In the genomic region with DNA sequence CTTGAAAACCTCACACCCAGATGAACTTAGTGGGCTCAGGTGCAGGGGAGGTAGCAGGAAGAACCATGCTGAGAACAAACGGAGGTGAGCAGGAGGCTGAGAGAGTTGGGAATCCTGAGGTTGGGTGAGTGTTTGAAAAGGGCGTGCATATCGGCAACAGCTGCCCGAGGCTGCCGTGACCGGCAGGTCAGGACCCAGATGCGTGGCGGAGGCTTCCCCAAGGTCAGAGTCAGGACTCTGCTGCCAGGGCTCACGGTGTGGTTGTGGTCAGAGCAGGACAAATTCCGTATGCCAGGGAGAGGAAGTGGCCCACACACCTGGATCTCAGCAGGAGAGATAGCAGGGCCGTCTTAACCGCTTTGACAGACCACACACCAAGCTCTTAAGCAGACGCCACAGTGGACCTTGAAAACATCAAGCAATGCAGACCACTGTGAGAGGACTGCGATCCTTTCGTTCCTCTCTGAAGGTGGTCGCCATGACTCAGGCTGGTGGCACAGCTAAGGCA, we compare ENCODE assay signal across 22 cellular contexts. TPM values are rescaled to one million over a fixed set of nuclear protein-coding genes. Genes with fewer than 3 reads are reported as not detected.
DNase-seq lines count a peak whose midpoint lies in the region; ATAC-seq and TF ChIP-seq lines count a peak whose summit lies in the region.
"Had no signal": no experiment of that assay in that cellular context is flagged by ENCODE, and none has a peak within 500 bp of the region (broad histone marks: within the 10 kb centered on the region; RNA-seq: fewer than 3 reads in every experiment).

No MANE protein-coding gene starts in this region.

- TF ChIP-seq CTCF in glutamatergic neuron (IDR thresholded peaks at IDR 0.05; ENCODE audit: partially characterized antibody, unreplicated experiment) (no peak), left lung (IDR thresholded peaks at IDR 0.05) (no peak), upper lobe of right lung (IDR thresholded peaks at IDR 0.05) (no peak)

- H3K9me3 Mint-ChIP-seq in activated naive CD8-positive, alpha-beta T cell treated with anti-CD3 and anti-CD28 coated beads, Interleukin-2, amount 50 U/mL, for 24 hours = no peaks in the 10 kb centered on the region
- no peaks in the 10 kb centered on the region for H3K9me3 Mint-ChIP-seq in activated naive CD8-positive, alpha-beta T cell treated with anti-CD3 and anti-CD28 coated beads for 36 hours
- peaks cover 2% of the 10 kb centered on the region for H3K9me3 Mint-ChIP-seq in glutamatergic neuron (ENCODE audit: unreplicated experiment)
- peaks cover 0 to 5% (median 0%) of the 10 kb centered on the region in 5 donors for H3K9me3 Mint-ChIP-seq in CD8-positive, alpha-beta memory T cell
- no peaks in the 10 kb centered on the region for H3K9me3 Mint-ChIP-seq in activated CD4-positive, alpha-beta T cell treated with anti-CD3 and anti-CD28 coated beads for 36 hours (ENCODE audit: low read depth)
- H3K9me3 Mint-ChIP-seq: activated naive CD4-positive, alpha-beta T cell treated with anti-CD3 and anti-CD28 coated beads, Interleukin-2, amount 50 U/mL, for 72 hours; activated T-helper 1 cell treated with anti-CD3 and anti-CD28 coated beads, Interleukin-12 subunit alpha, Interleukin-12 subunit beta, Interleukin-2, Interleukin-4 antibody, amounts not matched to agents 30 ng/mL and 10 ng/mL and 1 ng/mL, durations not matched to agents 14 hours and 24 hours and 36 hours; brain had no signal

- no peak overlapping the region for H3K27ac ChIP-seq in left lung
- no peak overlapping the region for H3K27ac ChIP-seq in upper lobe of right lung
- no peak overlapping the region for H3K27ac ChIP-seq in CD8-positive, alpha-beta memory T cell (ENCODE audit: low read depth, low read length)
- H3K27ac ChIP-seq: 22Rv1, heart left ventricle, left ventricle myocardium inferior, uterus had no signal

- H3K36me3 ChIP-seq in left lung (no peaks in the 10 kb centered on the region), upper lobe of right lung (no peaks in the 10 kb centered on the region)
- no peaks in the 10 kb centered on the region for H3K36me3 ChIP-seq in CD8-positive, alpha-beta memory T cell (ENCODE audit: insufficient read depth, low read length)
- H3K36me3 ChIP-seq: heart left ventricle, left ventricle myocardium inferior, uterus had no signal

- H3K9me3 ChIP-seq in left lung (no peaks in the 10 kb centered on the region), upper lobe of right lung (no peaks in the 10 kb centered on the region)
- no peaks in the 10 kb centered on the region for H3K9me3 ChIP-seq in CD8-positive, alpha-beta memory T cell (ENCODE audit: low read length)
- H3K9me3 ChIP-seq: heart left ventricle, left ventricle myocardium inferior, uterus had no signal

- H3K36me3 Mint-ChIP-seq in activated naive CD8-positive, alpha-beta T cell treated with anti-CD3 and anti-CD28 coated beads, Interleukin-2, amount 50 U/mL, for 24 hours (ENCODE audit: low read depth) = no peaks in the 10 kb centered on the region
- no peaks in the 10 kb centered on the region for H3K36me3 Mint-ChIP-seq in activated naive CD8-positive, alpha-beta T cell treated with anti-CD3 and anti-CD28 coated beads for 36 hours
- no peaks in the 10 kb centered on the region for H3K36me3 Mint-ChIP-seq in glutamatergic neuron (ENCODE audit: unreplicated experiment)
- H3K36me3 Mint-ChIP-seq in CD8-positive, alpha-beta memory T cell = no peaks in the 10 kb centered on the region
- no peaks in the 10 kb centered on the region for H3K36me3 Mint-ChIP-seq in activated CD4-positive, alpha-beta T cell treated with anti-CD3 and anti-CD28 coated beads for 36 hours (ENCODE audit: low read depth)
- H3K36me3 Mint-ChIP-seq: activated naive CD4-positive, alpha-beta T cell treated with anti-CD3 and anti-CD28 coated beads, Interleukin-2, amount 50 U/mL, for 72 hours; brain had no signal

- no peak for DNase-seq in activated naive CD8-positive, alpha-beta T cell treated with anti-CD3 and anti-CD28 coated beads, Interleukin-2, amount 50 U/mL, for 24 hours
- DNase-seq in activated naive CD8-positive, alpha-beta T cell treated with anti-CD3 and anti-CD28 coated beads for 36 hours = no peak
- DNase-seq in glutamatergic neuron (no peak), left lung (no peak), upper lobe of right lung (no peak)
- DNase-seq in CD8-positive, alpha-beta memory T cell = no peak
- no peak for DNase-seq in activated CD4-positive, alpha-beta T cell treated with anti-CD3 and anti-CD28 coated beads for 36 hours
- DNase-seq: activated CD4-positive, alpha-beta T cell treated with anti-CD3 and anti-CD28 coated beads for 4 hours; COR-L47; heart left ventricle; left ventricle myocardium inferior; NCI-H1436; NCI-H524 treated with DMSO at 0.1 percent for 48 hours; nucleus accumbens; SW 1271; uterus had no signal

- H3K27me3 Mint-ChIP-seq in activated naive CD8-positive, alpha-beta T cell treated with anti-CD3 and anti-CD28 coated beads, Interleukin-2, amount 50 U/mL, for 24 hours = peaks cover 10% of the 10 kb centered on the region
- peaks cover 19% of the 10 kb centered on the region for H3K27me3 Mint-ChIP-seq in activated naive CD8-positive, alpha-beta T cell treated with anti-CD3 and anti-CD28 coated beads for 36 hours
- peaks cover 3% of the 10 kb centered on the region for H3K27me3 Mint-ChIP-seq in glutamatergic neuron (ENCODE audit: unreplicated experiment)
- H3K27me3 Mint-ChIP-seq in CD8-positive, alpha-beta memory T cell = peaks cover 3 to 6% of the 10 kb centered on the region in 2 donors
- H3K27me3 Mint-ChIP-seq in activated CD4-positive, alpha-beta T cell treated with anti-CD3 and anti-CD28 coated beads for 36 hours = peaks cover 22% of the 10 kb centered on the region

- H3K27me3 ChIP-seq in left lung (peaks cover 0 to 4% of the 10 kb centered on the region in 2 donors), upper lobe of right lung (no peaks in the 10 kb centered on the region)
- no peaks in the 10 kb centered on the region for H3K27me3 ChIP-seq in CD8-positive, alpha-beta memory T cell (ENCODE audit: insufficient read depth, low read length, poor library complexity, severe bottlenecking)
- H3K27me3 ChIP-seq: uterus had no signal

- H3K27ac Mint-ChIP-seq in activated naive CD8-positive, alpha-beta T cell treated with anti-CD3 and anti-CD28 coated beads, Interleukin-2, amount 50 U/mL, for 24 hours = no peak overlapping the region
- no peak overlapping the region for H3K27ac Mint-ChIP-seq in activated naive CD8-positive, alpha-beta T cell treated with anti-CD3 and anti-CD28 coated beads for 36 hours
- peak overlapping the region; percentile 46 for H3K27ac Mint-ChIP-seq in glutamatergic neuron (ENCODE audit: unreplicated experiment)
- H3K27ac Mint-ChIP-seq in CD8-positive, alpha-beta memory T cell = no peak overlapping the region
- no peak overlapping the region for H3K27ac Mint-ChIP-seq in activated CD4-positive, alpha-beta T cell treated with anti-CD3 and anti-CD28 coated beads for 36 hours
- H3K27ac Mint-ChIP-seq: activated T-helper 1 cell treated with anti-CD3 and anti-CD28 coated beads, Interleukin-12 subunit alpha, Interleukin-12 subunit beta, Interleukin-2, Interleukin-4 antibody, amounts not matched to agents 30 ng/mL and 10 ng/mL and 1 ng/mL, durations not matched to agents 14 hours and 24 hours and 36 hours; brain had no signal

- ATAC-seq in activated naive CD8-positive, alpha-beta T cell treated with anti-CD3 and anti-CD28 coated beads, Interleukin-2, amount 50 U/mL, for 24 hours = peak; percentile 4
- ATAC-seq in left lung (peak; percentile 13), upper lobe of right lung (peak; percentile 35), GM21447 (IDR thresholded peaks at IDR 0.05; ENCODE audit: unreplicated experiment) (no peak)
- ATAC-seq in activated CD4-positive, alpha-beta T cell treated with anti-CD3 and anti-CD28 coated beads for 36 hours = no peak

- no peak overlapping the region for H3K4me3 Mint-ChIP-seq in activated naive CD8-positive, alpha-beta T cell treated with anti-CD3 and anti-CD28 coated beads, Interleukin-2, amount 50 U/mL, for 24 hours
- no peak overlapping the region for H3K4me3 Mint-ChIP-seq in activated naive CD8-positive, alpha-beta T cell treated with anti-CD3 and anti-CD28 coated beads for 36 hours
- no peak overlapping the region for H3K4me3 Mint-ChIP-seq in glutamatergic neuron (ENCODE audit: unreplicated experiment)
- no peak overlapping the region for H3K4me3 Mint-ChIP-seq in CD8-positive, alpha-beta memory T cell
- H3K4me3 Mint-ChIP-seq in activated CD4-positive, alpha-beta T cell treated with anti-CD3 and anti-CD28 coated beads for 36 hours = no peak overlapping the region
- H3K4me3 Mint-ChIP-seq: activated T-helper 1 cell treated with anti-CD3 and anti-CD28 coated beads, Interleukin-12 subunit alpha, Interleukin-12 subunit beta, Interleukin-2, Interleukin-4 antibody, amounts not matched to agents 30 ng/mL and 10 ng/mL and 1 ng/mL, durations not matched to agents 14 hours and 24 hours and 36 hours had no signal

- POLR2A ChIA-PET in CD8-positive, alpha-beta memory T cell (lab: Charles Lee) = no interaction called here
- POLR2A ChIA-PET in activated CD4-positive, alpha-beta T cell treated with anti-CD3 and anti-CD28 coated beads for 36 hours (lab: Charles Lee) = no interaction called here

- CTCF ChIA-PET in CD8-positive, alpha-beta memory T cell (lab: Charles Lee) = no interaction called here
- CTCF ChIA-PET in activated CD4-positive, alpha-beta T cell treated with anti-CD3 and anti-CD28 coated beads for 36 hours (lab: Charles Lee) = no interaction called here

- intact Hi-C loops in left lung (cut with DNase I) (no loop called here), upper lobe of right lung (cut with DNase I) (no loop called here)
- intact Hi-C loops in activated CD4-positive, alpha-beta T cell treated with anti-CD3 and anti-CD28 coated beads for 36 hours (cut with DNase I, micrococcal nuclease) = no loop called here

- H3K4me1 Mint-ChIP-seq in activated naive CD8-positive, alpha-beta T cell treated with anti-CD3 and anti-CD28 coated beads, Interleukin-2, amount 50 U/mL, for 24 hours = peaks cover 6% of the 10 kb centered on the region
- H3K4me1 Mint-ChIP-seq in activated naive CD8-positive, alpha-beta T cell treated with anti-CD3 and anti-CD28 coated beads for 36 hours = peaks cover 9% of the 10 kb centered on the region
- H3K4me1 Mint-ChIP-seq in glutamatergic neuron (ENCODE audit: low read depth, unreplicated experiment) = peaks cover 5% of the 10 kb centered on the region
- H3K4me1 Mint-ChIP-seq in CD8-positive, alpha-beta memory T cell = peaks cover 2 to 5% (median 4%) of the 10 kb centered on the region in 3 donors
- peaks cover 9% of the 10 kb centered on the region for H3K4me1 Mint-ChIP-seq in activated CD4-positive, alpha-beta T cell treated with anti-CD3 and anti-CD28 coated beads for 36 hours

- no peak overlapping the region for H3K4me3 ChIP-seq in left lung
- no peak overlapping the region for H3K4me3 ChIP-seq in upper lobe of right lung
- H3K4me3 ChIP-seq in CD8-positive, alpha-beta memory T cell (ENCODE audit: low read length) = no peak overlapping the region
- H3K4me3 ChIP-seq: heart left ventricle, left ventricle myocardium inferior, uterus had no signal

- H3K4me1 ChIP-seq in left lung (no peaks in the 10 kb centered on the region), upper lobe of right lung (no peaks in the 10 kb centered on the region)
- no peaks in the 10 kb centered on the region for H3K4me1 ChIP-seq in CD8-positive, alpha-beta memory T cell (ENCODE audit: insufficient read depth, low read length)
- H3K4me1 ChIP-seq: heart left ventricle, left ventricle myocardium inferior, uterus had no signal

RNA-seq across cellular contexts. Expression of gene ADAMTS16, which starts 43.1 kb away (rescaled TPM):
- not detected for total RNA-seq in activated naive CD8-positive, alpha-beta T cell treated with anti-CD3 and anti-CD28 coated beads for 36 hours
- 4.8 TPM for total RNA-seq in glutamatergic neuron (ENCODE audit: unreplicated experiment)
- 10 to 100 TPM in 1 of 2 donors, under 1 TPM in 1; 0.29 to 28.7 TPM for total RNA-seq in left lung
- total RNA-seq in upper lobe of right lung = 0.26 TPM
- total RNA-seq in CD8-positive, alpha-beta memory T cell = not detected
- polyA plus RNA-seq in CD8-positive, alpha-beta memory T cell = not detected
- not detected for total RNA-seq in activated CD4-positive, alpha-beta T cell treated with anti-CD3 and anti-CD28 coated beads for 36 hours
- total RNA-seq: activated naive CD4-positive, alpha-beta T cell treated with anti-CD3 and anti-CD28 coated beads, Interleukin-2, amount 50 U/mL, for 72 hours; activated T-helper 1 cell treated with anti-CD3 and anti-CD28 coated beads, Interleukin-12 subunit alpha, Interleukin-12 subunit beta, Interleukin-2, Interleukin-4 antibody, amounts not matched to agents 30 ng/mL and 10 ng/mL and 1 ng/mL, durations not matched to agents 14 hours and 24 hours and 36 hours; left ventricle myocardium inferior; MCF 10A had no signal
- polyA plus RNA-seq: heart left ventricle had no signal

Comparison
In these comparisons a context has a peak if more than half of its experiments do, and no peak if none do; other contexts are left out.
1. ATAC-seq: peak in activated naive CD8-positive, alpha-beta T cell treated with anti-CD3 and anti-CD28 coated beads, Interleukin-2, amount 50 U/mL, for 24 hours (single experiment), left lung (single experiment) and upper lobe of right lung (single experiment); none in activated CD4-positive, alpha-beta T cell treated with anti-CD3 and anti-CD28 coated beads for 36 hours (single experiment) and GM21447 (single experiment).